ENCODE assay signal across 25 cellular contexts in genomic region chr4:153602758-153603157, GRCh38.
DNase-seq lines count a peak whose midpoint lies in the region; ATAC-seq and TF ChIP-seq lines count a peak whose summit lies in the region.
"Had no signal": no experiment of that assay in that cellular context is flagged by ENCODE, and none has a peak within 500 bp of the region (broad histone marks: within the 10 kb centered on the region; RNA-seq: fewer than 3 reads in every experiment).

No MANE protein-coding gene starts in this region.

- TF ChIP-seq CTCF in activated B cell treated with CpG ODN at 0.5 μM for 24 hours (IDR thresholded peaks at IDR 0.05) (no peak), body of pancreas (IDR thresholded peaks at IDR 0.05) (no peak), smooth muscle cell (IDR thresholded peaks at IDR 0.05; ENCODE audit: borderline replicate concordance, insufficient read depth, poor library complexity, severe bottlenecking) (no peak)

- no peak for DNase-seq in activated T-cell treated with anti-CD3 and anti-CD28 coated beads, Interleukin-2, amount 50 U/mL, for 24 hours
- DNase-seq in activated T-cell treated with anti-CD3 and anti-CD28 coated beads, Interleukin-2, amount 50 U/mL, for 48 hours: no peak
- DNase-seq in CD4-positive, alpha-beta memory T cell: no peak
- DNase-seq in activated B cell treated with CpG ODN at 0.5 μM for 24 hours (no peak), memory B cell (ENCODE audit: low spot score in 2 of 2) (no peak), body of pancreas (no peak), smooth muscle cell (lab: John Stamatoyannopoulos, UW; ENCODE audit: unreplicated experiment) (no peak)
- DNase-seq: CD8-positive, alpha-beta memory T cell; DMS 273 treated with DMSO at 0.1 percent for 48 hours; DMS79; EL; GDM1; GOT3; HCEC 1CT; NCI-H1048; NCI-H1417; NCI-H1694; NCI-H2029 treated with DMSO at 0.1 percent for 48 hours; NCI-H2227 treated with DMSO at 0.1 percent for 48 hours; NCI-H526 treated with DMSO at 0.1 percent for 48 hours; PC-9; SJCRH30 had no signal

- intact Hi-C loops in CD4-positive, alpha-beta memory T cell (cut with micrococcal nuclease): no loop called here
- intact Hi-C loops in activated B cell treated with CpG ODN at 0.5 μM for 24 hours (cut with micrococcal nuclease): no loop called here
- intact Hi-C loops in body of pancreas (cut with DNase I): no loop called here

- 87 to 93% methylated on average over 3 of the region's 3 CpGs for WGBS in body of pancreas, 2 donors
- WGBS in smooth muscle cell (ENCODE audit: low lambda C conversion rate): 100% methylated on average over 3 of the region's 3 CpGs

- no peaks in the 10 kb centered on the region for H3K27me3 Mint-ChIP-seq in activated T-cell treated with anti-CD3 and anti-CD28 coated beads, Interleukin-2, amount 50 U/mL, for 24 hours
- no peaks in the 10 kb centered on the region for H3K27me3 Mint-ChIP-seq in CD4-positive, alpha-beta memory T cell
- H3K27me3 Mint-ChIP-seq in activated B cell treated with CpG ODN at 0.5 μM for 24 hours (no peaks in the 10 kb centered on the region), memory B cell (no peaks in the 10 kb centered on the region)
- H3K27me3 Mint-ChIP-seq: CD8-positive, alpha-beta memory T cell had no signal

- H3K27ac Mint-ChIP-seq in activated T-cell treated with anti-CD3 and anti-CD28 coated beads, Interleukin-2, amount 50 U/mL, for 24 hours: peak overlapping the region; percentile 9
- H3K27ac Mint-ChIP-seq in CD4-positive, alpha-beta memory T cell: peak overlapping the region in 5 of 7 donors; percentile 1 to 30 (median 5)
- peak overlapping the region; percentile 7 for H3K27ac Mint-ChIP-seq in activated B cell treated with CpG ODN at 0.5 μM for 24 hours
- peak overlapping the region; percentile 87 for H3K27ac Mint-ChIP-seq in memory B cell

- no peaks in the 10 kb centered on the region for H3K9me3 ChIP-seq in CD4-positive, alpha-beta memory T cell (ENCODE audit: control insufficient read depth in 1 of 2, low read length in 2 of 2)
- H3K9me3 ChIP-seq in body of pancreas: peaks cover 0 to 3% (median 0%) of the 10 kb centered on the region in 3 donors
- H3K9me3 ChIP-seq in smooth muscle cell (replicated peaks; ENCODE audit: low read depth): no peaks in the 10 kb centered on the region
- H3K9me3 ChIP-seq: SJCRH30 had no signal

- no peaks in the 10 kb centered on the region for H3K4me1 ChIP-seq in CD4-positive, alpha-beta memory T cell (ENCODE audit: insufficient read depth, low read length)
- H3K4me1 ChIP-seq in body of pancreas (no peaks in the 10 kb centered on the region), smooth muscle cell (ENCODE audit: low read depth) (no peaks in the 10 kb centered on the region)
- H3K4me1 ChIP-seq: SJCRH30 had no signal

- H3K4me1 Mint-ChIP-seq in activated T-cell treated with anti-CD3 and anti-CD28 coated beads, Interleukin-2, amount 50 U/mL, for 24 hours (ENCODE audit: low read depth): peaks cover 33% of the 10 kb centered on the region
- peaks cover 2 to 18% (median 5%) of the 10 kb centered on the region in 4 donors for H3K4me1 Mint-ChIP-seq in CD4-positive, alpha-beta memory T cell
- peaks cover 10% of the 10 kb centered on the region for H3K4me1 Mint-ChIP-seq in activated B cell treated with CpG ODN at 0.5 μM for 24 hours
- peaks cover 5% of the 10 kb centered on the region for H3K4me1 Mint-ChIP-seq in memory B cell

- no peaks in the 10 kb centered on the region for H4K20me1 ChIP-seq in smooth muscle cell (ENCODE audit: low read depth)

- TF ChIP-seq POLR2A in body of pancreas (IDR thresholded peaks at IDR 0.05): no peak

- no peak overlapping the region for H3K4me3 Mint-ChIP-seq in activated T-cell treated with anti-CD3 and anti-CD28 coated beads, Interleukin-2, amount 50 U/mL, for 24 hours
- H3K4me3 Mint-ChIP-seq in CD4-positive, alpha-beta memory T cell: no peak overlapping the region
- no peak overlapping the region for H3K4me3 Mint-ChIP-seq in activated B cell treated with CpG ODN at 0.5 μM for 24 hours
- no peak overlapping the region for H3K4me3 Mint-ChIP-seq in memory B cell
- H3K4me3 Mint-ChIP-seq: CD8-positive, alpha-beta memory T cell had no signal

- peaks cover 94% of the 10 kb centered on the region for H3K36me3 Mint-ChIP-seq in activated T-cell treated with anti-CD3 and anti-CD28 coated beads, Interleukin-2, amount 50 U/mL, for 24 hours (ENCODE audit: low read depth)
- peaks cover 52 to 74% of the 10 kb centered on the region in 2 donors for H3K36me3 Mint-ChIP-seq in CD4-positive, alpha-beta memory T cell
- peaks cover 86% of the 10 kb centered on the region for H3K36me3 Mint-ChIP-seq in activated B cell treated with CpG ODN at 0.5 μM for 24 hours (ENCODE audit: low read depth)
- peaks cover 32% of the 10 kb centered on the region for H3K36me3 Mint-ChIP-seq in memory B cell

- POLR2A ChIA-PET in CD4-positive, alpha-beta memory T cell (lab: Charles Lee; ENCODE audit: partially characterized antibody): no interaction called here
- POLR2A ChIA-PET in activated B cell treated with CpG ODN at 0.5 μM for 24 hours (lab: Charles Lee): no interaction called here

- no peaks in the 10 kb centered on the region for H3K9me3 Mint-ChIP-seq in activated T-cell treated with anti-CD3 and anti-CD28 coated beads, Interleukin-2, amount 50 U/mL, for 24 hours
- no peaks in the 10 kb centered on the region for H3K9me3 Mint-ChIP-seq in CD4-positive, alpha-beta memory T cell
- H3K9me3 Mint-ChIP-seq in activated B cell treated with CpG ODN at 0.5 μM for 24 hours: no peaks in the 10 kb centered on the region
- H3K9me3 Mint-ChIP-seq in memory B cell: no peaks in the 10 kb centered on the region
- H3K9me3 Mint-ChIP-seq: CD8-positive, alpha-beta memory T cell had no signal

- H3K9ac ChIP-seq in smooth muscle cell (ENCODE audit: low read depth): no peak overlapping the region
- H3K9ac ChIP-seq: BLaER1 treated with 17β-estradiol and CSF1 and Interleukin-3, amounts not matched to agents 10 nM and 100 nM had no signal

- CTCF ChIA-PET in CD4-positive, alpha-beta memory T cell (lab: Charles Lee; ENCODE audit: partially characterized antibody): interaction anchor here (1.4 kb wide), 1 partner anchor 41 kb away, joined by 4 read pairs; no protein-coding TSS in a partner anchor
- CTCF ChIA-PET in activated B cell treated with CpG ODN at 0.5 μM for 24 hours (lab: Charles Lee): no interaction called here

- H3K27ac ChIP-seq in CD4-positive, alpha-beta memory T cell (ENCODE audit: low read depth, low read length): no peak overlapping the region
- H3K27ac ChIP-seq in body of pancreas (no peak overlapping the region), smooth muscle cell (ENCODE audit: low read depth) (no peak overlapping the region)
- H3K27ac ChIP-seq: BLaER1 treated with 17β-estradiol and CSF1 and Interleukin-3, amounts not matched to agents 10 nM and 100 nM; PC-9; SJCRH30 had no signal

- no peaks in the 10 kb centered on the region for H3K79me2 ChIP-seq in smooth muscle cell (ENCODE audit: low read depth)

- H3K4me3 ChIP-seq in CD4-positive, alpha-beta memory T cell (ENCODE audit: low read length in 2 of 2): no peak overlapping the region
- no peak overlapping the region for H3K4me3 ChIP-seq in body of pancreas
- no peak overlapping the region for H3K4me3 ChIP-seq in smooth muscle cell
- H3K4me3 ChIP-seq: BLaER1 treated with 17β-estradiol and CSF1 and Interleukin-3, amounts not matched to agents 10 nM and 100 nM; GM12878; PC-9; SJCRH30 had no signal

- no peak overlapping the region for H3K4me2 ChIP-seq in smooth muscle cell
- H3K4me2 ChIP-seq: BLaER1 treated with 17β-estradiol and CSF1 and Interleukin-3, amounts not matched to agents 10 nM and 100 nM; PC-9 had no signal

- no peak for ATAC-seq in activated B cell treated with CpG ODN at 0.5 μM for 24 hours (ENCODE audit: low read depth)
- ATAC-seq in memory B cell (ENCODE audit: low read depth): no peak
- ATAC-seq in body of pancreas: no peak
- ATAC-seq: GM12878, Right ventricle myocardium inferior had no signal

- peaks cover 63% of the 10 kb centered on the region for H3K36me3 ChIP-seq in CD4-positive, alpha-beta memory T cell (ENCODE audit: insufficient read depth, low read length)
- peaks cover 25 to 38% of the 10 kb centered on the region in 2 donors for H3K36me3 ChIP-seq in body of pancreas (replicated peaks in 1 of 2; ENCODE audit: insufficient read depth in 1 of 2, low read depth in 2 of 2)
- H3K36me3 ChIP-seq in smooth muscle cell (ENCODE audit: low read depth): peaks cover 9% of the 10 kb centered on the region

- no peak overlapping the region for H2AFZ ChIP-seq in smooth muscle cell (ENCODE audit: low read depth)
- H2AFZ ChIP-seq: PC-9 had no signal

- no peaks in the 10 kb centered on the region for H3F3A ChIP-seq in smooth muscle cell (ENCODE audit: low read depth)

- H3K27me3 ChIP-seq in CD4-positive, alpha-beta memory T cell (ENCODE audit: insufficient read depth, low read length): no peaks in the 10 kb centered on the region
- no peaks in the 10 kb centered on the region for H3K27me3 ChIP-seq in body of pancreas
- H3K27me3 ChIP-seq in smooth muscle cell (ENCODE audit: low read depth): no peaks in the 10 kb centered on the region
- H3K27me3 ChIP-seq: BLaER1 treated with 17β-estradiol and CSF1 and Interleukin-3, amounts not matched to agents 10 nM and 100 nM; SJCRH30 had no signal

Comparison
In these comparisons a context has a peak if more than half of its experiments do, and no peak if none do; other contexts are left out.
1. H3K27ac Mint-ChIP-seq: peak in every context shown above with its lines; median percentile 87 in memory B cell; 9 in activated T-cell treated with anti-CD3 and anti-CD28 coated beads, Interleukin-2, amount 50 U/mL, for 24 hours; 7 in activated B cell treated with CpG ODN at 0.5 μM for 24 hours; 5 in CD4-positive, alpha-beta memory T cell.